In the genomic region with DNA sequence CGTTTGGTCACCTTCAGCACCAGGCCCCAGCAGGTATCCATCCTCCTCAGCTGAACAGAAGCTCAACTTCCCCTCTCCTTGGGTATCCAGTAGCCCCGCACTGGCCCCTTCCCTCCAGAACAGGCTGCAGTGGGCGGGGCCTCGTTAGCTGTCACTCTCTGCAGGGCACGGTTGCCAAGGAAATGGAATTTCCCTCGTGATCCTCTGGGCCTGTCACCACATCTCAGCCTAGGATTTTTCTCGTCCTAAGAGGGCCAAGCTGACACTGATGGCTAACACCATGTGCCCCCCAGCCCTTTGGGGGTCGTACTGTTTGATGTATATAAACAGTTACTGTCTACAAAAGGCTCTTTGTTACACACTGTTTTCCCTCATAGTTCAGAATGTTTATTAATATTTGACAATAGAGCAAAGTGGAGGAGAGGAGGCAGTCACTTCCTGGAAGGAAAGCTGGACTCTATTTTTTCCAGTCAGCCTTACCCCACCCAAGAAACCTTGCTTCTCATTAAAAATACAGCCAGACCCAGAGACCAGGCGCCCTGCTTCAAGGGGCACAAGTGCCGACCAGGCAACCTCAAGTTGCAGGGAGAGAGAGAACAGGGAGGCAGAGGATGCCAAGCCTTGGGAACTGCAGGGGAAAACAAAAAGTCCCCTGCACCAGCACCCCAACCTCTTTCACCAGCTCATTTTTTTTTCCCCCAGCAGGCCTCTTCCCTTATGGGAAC, we compare ENCODE assay signal across 8 cellular contexts. TPM values are rescaled to one million over a fixed set of nuclear protein-coding genes. Genes with fewer than 3 reads are reported as not detected.
A peak's percentile ranks its signal among the peaks of the same experiment; 100 is the strongest.
DNase-seq lines count a peak whose midpoint lies in the region; ATAC-seq lines count a peak whose summit lies in the region.

No MANE protein-coding gene starts in this region.

- no peak overlapping the region for H3K4me3 ChIP-seq in CD8-positive, alpha-beta memory T cell (ENCODE audit: low read length)

- H3K27ac ChIP-seq in CD8-positive, alpha-beta memory T cell (ENCODE audit: low read depth, low read length): no peak overlapping the region

- H3K36me3 Mint-ChIP-seq in CD8-positive, alpha-beta memory T cell: peaks cover 0 to 7% (median 0%) of the 10 kb centered on the region in 3 donors

- CTCF ChIA-PET in CD8-positive, alpha-beta memory T cell (lab: Charles Lee): interaction anchor here (0.7 to 1.3 kb wide), 2 partner anchors 11 to 20 kb away, joined by 3 read pairs; no protein-coding TSS in a partner anchor

- DNase-seq in activated CD8-positive, alpha-beta memory T cell treated with anti-CD3 and anti-CD28 coated beads for 24 hours: peak; percentile 55
- DNase-seq in activated CD8-positive, alpha-beta memory T cell treated with anti-CD3 and anti-CD28 coated beads, Interleukin-2, amount 50 U/mL, for 4 hours: no peak
- DNase-seq in NAMALWA (ENCODE audit: low spot score): peak; percentile 51
- peak; percentile 55 for DNase-seq in dermis blood vessel endothelial cell
- DNase-seq in mesenteric fat pad (ENCODE audit: low spot score): peak; percentile 59
- no peak for DNase-seq in CD8-positive, alpha-beta memory T cell
- no peak for DNase-seq in SHP77 treated with DMSO at 0.1 percent for 48 hours (lab: John Stamatoyannopoulos, UW)

- H3K4me3 Mint-ChIP-seq in CD8-positive, alpha-beta memory T cell: no peak overlapping the region

- POLR2A ChIA-PET in CD8-positive, alpha-beta memory T cell (lab: Charles Lee): no interaction called here

- peaks cover 0 to 9% (median 0%) of the 10 kb centered on the region in 3 donors for H3K4me1 Mint-ChIP-seq in CD8-positive, alpha-beta memory T cell

- no peaks in the 10 kb centered on the region for H3K9me3 ChIP-seq in CD8-positive, alpha-beta memory T cell (ENCODE audit: low read length)

- H3K4me1 ChIP-seq in CD8-positive, alpha-beta memory T cell (ENCODE audit: insufficient read depth, low read length): no peaks in the 10 kb centered on the region

- no peaks in the 10 kb centered on the region for H3K27me3 ChIP-seq in CD8-positive, alpha-beta memory T cell (ENCODE audit: insufficient read depth, low read length, poor library complexity, severe bottlenecking)

- no peaks in the 10 kb centered on the region for H3K27me3 Mint-ChIP-seq in CD8-positive, alpha-beta memory T cell

- peak overlapping the region in 3 of 8 donors; percentile 29 to 63 (median 32) for H3K27ac Mint-ChIP-seq in CD8-positive, alpha-beta memory T cell

- no peaks in the 10 kb centered on the region for H3K36me3 ChIP-seq in CD8-positive, alpha-beta memory T cell (ENCODE audit: insufficient read depth, low read length)

- H3K9me3 Mint-ChIP-seq in CD8-positive, alpha-beta memory T cell: no peaks in the 10 kb centered on the region

- ATAC-seq in HG02973 (IDR thresholded peaks at IDR 0.05; ENCODE audit: unreplicated experiment): no peak

RNA-seq across cellular contexts. Expression of a gene that starts 44.5 kb away (rescaled TPM):
- total RNA-seq in dermis blood vessel endothelial cell (52.5 and 54.1 TPM in 2 replicates), mesenteric fat pad (17.1 TPM)
- total RNA-seq in CD8-positive, alpha-beta memory T cell: 1 to 10 TPM; 2.4 to 2.7 TPM
- polyA plus RNA-seq in CD8-positive, alpha-beta memory T cell: 14.6 TPM

Comparison
In these comparisons a context has a peak if more than half of its experiments do, and no peak if none do; other contexts are left out.
1. DNase-seq: peak in activated CD8-positive, alpha-beta memory T cell treated with anti-CD3 and anti-CD28 coated beads for 24 hours (single experiment), NAMALWA (single experiment), dermis blood vessel endothelial cell (single experiment) and mesenteric fat pad (single experiment); none in activated CD8-positive, alpha-beta memory T cell treated with anti-CD3 and anti-CD28 coated beads, Interleukin-2, amount 50 U/mL, for 4 hours (single experiment), CD8-positive, alpha-beta memory T cell (0 of 5) and SHP77 treated with DMSO at 0.1 percent for 48 hours (single experiment).